19 cellular contexts compared by ENCODE assay signal in the genomic region with DNA sequence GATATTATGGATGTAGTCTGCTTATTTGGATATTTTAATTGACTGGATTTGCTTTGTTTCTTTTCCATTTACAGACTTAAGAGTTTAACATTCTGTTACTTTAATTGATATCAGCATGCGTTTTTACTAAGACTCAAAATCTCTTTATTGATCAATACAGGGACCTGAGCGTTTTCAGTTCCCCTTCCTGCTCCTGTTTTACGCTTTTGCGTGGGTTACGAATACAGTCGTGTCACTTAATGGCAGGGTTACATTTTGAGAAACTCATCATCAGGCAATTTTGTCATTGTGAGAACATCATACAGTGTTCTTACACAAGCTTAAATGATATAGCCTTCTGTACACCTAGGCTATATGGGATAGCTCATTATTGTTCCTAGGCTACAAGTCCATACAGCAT.
DNase-seq lines count a peak whose midpoint lies in the region; ATAC-seq and TF ChIP-seq lines count a peak whose summit lies in the region.
"Had no signal": no experiment of that assay in that cellular context is flagged by ENCODE, and none has a peak within 500 bp of the region (broad histone marks: within the 10 kb centered on the region; RNA-seq: fewer than 3 reads in every experiment).

No MANE protein-coding gene starts in this region.

- H3K9me3 Mint-ChIP-seq in stimulated activated naive B cell treated with anti-CD40 and anti-IgM and Interleukin-4, amounts not matched to agents 10 μg/mL and 1 μg/mL and 100 μg/mL, for 72 hours, result peaks cover 0 to 3% of the 10 kb centered on the region in 2 donors

- peak; percentile 30 for DNase-seq in GM13976 (ENCODE audit: low spot score)
- DNase-seq in MV-4-11 (lab: John Stamatoyannopoulos, UW), result peak; percentile 38
- no peak for DNase-seq in stimulated activated naive B cell treated with anti-CD40 and anti-IgM and Interleukin-4, amounts not matched to agents 10 μg/mL and 1 μg/mL and 100 μg/mL, for 72 hours
- no peak for DNase-seq in Right ventricle myocardium inferior (ENCODE audit: missing footprints)
- no peak for DNase-seq in NK-92 (lab: John Stamatoyannopoulos, UW; ENCODE audit: unreplicated experiment)
- DNase-seq: BE2C, EL, GF-D8, Kasumi-1, NCI-H1092 treated with DMSO at 0.1 percent for 48 hours, NCI-H1436 treated with DMSO at 0.1 percent for 48 hours, NCI-H1930, NCI-H345, NCI-H524, NCI-H774, OCI-M1, T-helper 1 cell had no signal

- no peak overlapping the region for H3K4me3 Mint-ChIP-seq in stimulated activated naive B cell treated with anti-CD40 and anti-IgM and Interleukin-4, amounts not matched to agents 10 μg/mL and 1 μg/mL and 100 μg/mL, for 72 hours

- peaks cover 16 to 36% of the 10 kb centered on the region in 2 donors for H3K36me3 Mint-ChIP-seq in stimulated activated naive B cell treated with anti-CD40 and anti-IgM and Interleukin-4, amounts not matched to agents 10 μg/mL and 1 μg/mL and 100 μg/mL, for 72 hours

- peak; percentile 51 for ATAC-seq in GM21529 (IDR thresholded peaks at IDR 0.05; ENCODE audit: unreplicated experiment)
- ATAC-seq in stimulated activated naive B cell treated with anti-CD40 and anti-IgM and Interleukin-4, amounts not matched to agents 10 μg/mL and 1 μg/mL and 100 μg/mL, for 72 hours (replicated peaks), result peak; percentile 46 to 69
- ATAC-seq in GM18861 (IDR thresholded peaks at IDR 0.05; ENCODE audit: unreplicated experiment), result no peak
- ATAC-seq in Right ventricle myocardium inferior, result no peak

- intact Hi-C loops in Right ventricle myocardium inferior (cut with DNase I), result no loop called here

- no peak overlapping the region for H3K27ac Mint-ChIP-seq in stimulated activated naive B cell treated with anti-CD40 and anti-IgM and Interleukin-4, amounts not matched to agents 10 μg/mL and 1 μg/mL and 100 μg/mL, for 72 hours

- in situ Hi-C loops in GM13976 (cut with MboI; ENCODE audit: low sequenced_read_pairs, unreplicated experiment), result no loop called here

- H3K27me3 Mint-ChIP-seq in stimulated activated naive B cell treated with anti-CD40 and anti-IgM and Interleukin-4, amounts not matched to agents 10 μg/mL and 1 μg/mL and 100 μg/mL, for 72 hours, result no peaks in the 10 kb centered on the region

- H3K4me1 Mint-ChIP-seq in stimulated activated naive B cell treated with anti-CD40 and anti-IgM and Interleukin-4, amounts not matched to agents 10 μg/mL and 1 μg/mL and 100 μg/mL, for 72 hours, result peaks cover 5 to 11% of the 10 kb centered on the region in 2 donors

- no peak for TF ChIP-seq CTCF in GM13976 (IDR thresholded peaks at IDR 0.05; ENCODE audit: borderline replicate concordance, control extremely low read depth, extremely low read depth, insufficient read depth, missing control alignments)

Comparison
In these comparisons a context has a peak if more than half of its experiments do, and no peak if none do; other contexts are left out.
1. DNase-seq: peak in GM13976 (single experiment) and MV-4-11 (single experiment); none in stimulated activated naive B cell treated with anti-CD40 and anti-IgM and Interleukin-4, amounts not matched to agents 10 μg/mL and 1 μg/mL and 100 μg/mL, for 72 hours (single experiment), Right ventricle myocardium inferior (single experiment) and NK-92 (single experiment).
2. ATAC-seq: peak in GM21529 (single experiment) and stimulated activated naive B cell treated with anti-CD40 and anti-IgM and Interleukin-4, amounts not matched to agents 10 μg/mL and 1 μg/mL and 100 μg/mL, for 72 hours (2 of 2); none in GM18861 (single experiment) and Right ventricle myocardium inferior (single experiment).